26 cellular contexts compared by ENCODE assay signal in the genomic region with DNA sequence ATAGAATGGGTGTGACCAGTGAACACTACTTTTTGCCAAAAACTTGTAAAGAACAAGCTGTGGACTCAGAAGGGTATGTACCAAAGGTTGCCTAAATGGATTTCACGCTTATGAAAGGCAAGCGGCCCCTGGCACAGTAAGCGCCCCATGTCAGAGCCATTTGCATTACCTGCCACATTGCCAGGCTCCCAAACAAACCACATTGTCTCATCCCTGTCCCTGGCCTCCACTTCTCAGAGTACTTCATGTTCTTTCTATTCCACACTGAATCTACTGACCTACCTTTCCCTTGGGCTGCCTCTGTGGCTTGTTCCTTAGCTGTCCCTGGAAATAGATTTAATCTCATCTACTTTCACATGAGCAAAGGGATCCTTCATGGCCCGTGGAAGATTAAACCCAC.
"Had no signal": no experiment of that assay in that cellular context is flagged by ENCODE, and none has a peak within 500 bp of the region (broad histone marks: within the 10 kb centered on the region; RNA-seq: fewer than 3 reads in every experiment).

No MANE protein-coding gene starts in this region.

- DNase-seq: activated CD4-positive, alpha-beta memory T cell treated with anti-CD3 and anti-CD28 coated beads for 36 hours; activated CD4-positive, alpha-beta T cell treated with anti-CD3 and anti-CD28 coated beads, Interleukin-2, amount 10 ng/mL, durations not matched to agents 7 days and 5 days; activated CD8-positive, alpha-beta memory T cell treated with anti-CD3 and anti-CD28 coated beads, Interleukin-2, amount 50 U/mL, for 4 hours; activated gamma-delta T cell treated with Interleukin-2 at 50 U/mL for 16 hours; activated naive CD4-positive, alpha-beta T cell treated with anti-CD3 and anti-CD28 coated beads for 36 hours; activated T-cell treated with anti-CD3 and anti-CD28 coated beads for 4 hours; activated T-cell treated with anti-CD3 and anti-CD28 coated beads, Interleukin-2, amount 50 U/mL, for 4 hours; adrenal gland; body of pancreas; caudate nucleus; NCI-H1105; NCI-H1417 treated with DMSO at 0.1 percent for 48 hours; NCI-H187 treated with DMSO at 0.1 percent for 48 hours; NCI-H2081; NCI-H226; NCI-H446 treated with DMSO at 0.1 percent for 48 hours; NCI-H524; SHP77; SJCRH30; T1000; WERI-Rb-1 had no signal

- H3K4me1 ChIP-seq: body of pancreas had no signal

- H3K27me3 Mint-ChIP-seq: activated CD4-positive, alpha-beta memory T cell treated with anti-CD3 and anti-CD28 coated beads for 36 hours; activated CD4-positive, alpha-beta T cell treated with anti-CD3 and anti-CD28 coated beads, Interleukin-2, amount 10 ng/mL, durations not matched to agents 7 days and 5 days had no signal

- H3K36me3 Mint-ChIP-seq: activated CD4-positive, alpha-beta memory T cell treated with anti-CD3 and anti-CD28 coated beads for 36 hours had no signal

- H3K4me3 ChIP-seq: adrenal gland, body of pancreas, K562, SJCRH30, SK-N-MC had no signal

- H3K4me3 Mint-ChIP-seq: activated CD4-positive, alpha-beta memory T cell treated with anti-CD3 and anti-CD28 coated beads for 36 hours; activated CD4-positive, alpha-beta T cell treated with anti-CD3 and anti-CD28 coated beads, Interleukin-2, amount 10 ng/mL, durations not matched to agents 7 days and 5 days; activated naive CD4-positive, alpha-beta T cell treated with anti-CD3 and anti-CD28 coated beads for 36 hours; activated T-cell treated with anti-CD3 and anti-CD28 coated beads, Interleukin-2, amount 50 U/mL, for 4 hours; activated T-helper 1 cell treated with anti-CD3 and anti-CD28 coated beads, Interleukin-12 subunit alpha, Interleukin-12 subunit beta, Interleukin-2, Interleukin-4 antibody, amounts not matched to agents 30 ng/mL and 10 ng/mL and 1 ng/mL, durations not matched to agents 14 hours and 24 hours and 36 hours had no signal

- H3K27ac Mint-ChIP-seq: activated CD4-positive, alpha-beta memory T cell treated with anti-CD3 and anti-CD28 coated beads for 36 hours; activated CD4-positive, alpha-beta T cell treated with anti-CD3 and anti-CD28 coated beads, Interleukin-2, amount 10 ng/mL, durations not matched to agents 7 days and 5 days; activated naive CD4-positive, alpha-beta T cell treated with anti-CD3 and anti-CD28 coated beads for 36 hours; activated naive CD4-positive, alpha-beta T cell treated with anti-CD3 and anti-CD28 coated beads, Interleukin-2, amount 50 U/mL, for 72 hours; activated T-helper 1 cell treated with anti-CD3 and anti-CD28 coated beads, Interleukin-12 subunit alpha, Interleukin-12 subunit beta, Interleukin-2, Interleukin-4 antibody, amounts not matched to agents 30 ng/mL and 10 ng/mL and 1 ng/mL, durations not matched to agents 14 hours and 24 hours and 36 hours had no signal

- H3K4me1 Mint-ChIP-seq: activated CD4-positive, alpha-beta T cell treated with anti-CD3 and anti-CD28 coated beads, Interleukin-2, amount 10 ng/mL, durations not matched to agents 7 days and 5 days had no signal

- H3K27me3 ChIP-seq: adrenal gland, body of pancreas, SJCRH30 had no signal

- H3K9me3 ChIP-seq: adrenal gland, body of pancreas, SJCRH30 had no signal

- H3K36me3 ChIP-seq: adrenal gland, SJCRH30, WERI-Rb-1 had no signal

- ATAC-seq: activated naive CD4-positive, alpha-beta T cell treated with anti-CD3 and anti-CD28 coated beads, Interleukin-2, amount 50 U/mL, for 72 hours; activated T-cell treated with anti-CD3 and anti-CD28 coated beads, Interleukin-2, amount 50 U/mL, for 4 hours; body of pancreas; K562; Panc1 had no signal

- H3K9me3 Mint-ChIP-seq: activated CD4-positive, alpha-beta memory T cell treated with anti-CD3 and anti-CD28 coated beads for 36 hours; activated CD4-positive, alpha-beta T cell treated with anti-CD3 and anti-CD28 coated beads, Interleukin-2, amount 10 ng/mL, durations not matched to agents 7 days and 5 days; activated naive CD4-positive, alpha-beta T cell treated with anti-CD3 and anti-CD28 coated beads for 36 hours; activated T-helper 1 cell treated with anti-CD3 and anti-CD28 coated beads, Interleukin-12 subunit alpha, Interleukin-12 subunit beta, Interleukin-2, Interleukin-4 antibody, amounts not matched to agents 30 ng/mL and 10 ng/mL and 1 ng/mL, durations not matched to agents 14 hours and 24 hours and 36 hours had no signal

- H3K27ac ChIP-seq: adrenal gland, body of pancreas, SJCRH30, SK-N-MC, WERI-Rb-1 had no signal
